ENCODE assay signal across 25 cellular contexts in genomic region chr5:51988561-51988960, GRCh38.
"Had no signal": no experiment of that assay in that cellular context is flagged by ENCODE, and none has a peak within 500 bp of the region (broad histone marks: within the 10 kb centered on the region; RNA-seq: fewer than 3 reads in every experiment).

No MANE protein-coding gene starts in this region.

- H3K4me1 ChIP-seq: esophagus muscularis mucosa, gastroesophageal sphincter, left ventricle myocardium inferior, right atrium auricular region, sigmoid colon, testis, tibial nerve, upper lobe of right lung, vagina had no signal

- H3K4me3 Mint-ChIP-seq: dendritic cell treated with granulocyte-macrophage colony-stimulating factor and Interleukin-4, amounts not matched to agents 40 ng/mL and 50 ng/mL, for 4 days; effector memory CD8-positive, alpha-beta T cell; naive B cell; nephron; stimulated activated naive B cell treated with anti-CD40 and anti-IgM and Interleukin-4, amounts not matched to agents 10 μg/mL and 1 μg/mL and 100 μg/mL, for 72 hours; stimulated activated naive CD8-positive, alpha-beta T cell treated with anti-CD3 and anti-CD28 coated beads, Interleukin-15, amount 100 ng/mL, for 72 hours had no signal

- H3K4me2 ChIP-seq: hepatocyte had no signal

- H3K9me3 Mint-ChIP-seq: dendritic cell treated with granulocyte-macrophage colony-stimulating factor and Interleukin-4, amounts not matched to agents 40 ng/mL and 50 ng/mL, for 4 days; effector memory CD8-positive, alpha-beta T cell; nephron; stimulated activated naive B cell treated with anti-CD40 and anti-IgM and Interleukin-4, amounts not matched to agents 10 μg/mL and 1 μg/mL and 100 μg/mL, for 72 hours had no signal

- H3K27me3 Mint-ChIP-seq: dendritic cell treated with granulocyte-macrophage colony-stimulating factor and Interleukin-4, amounts not matched to agents 40 ng/mL and 50 ng/mL, for 4 days; effector memory CD8-positive, alpha-beta T cell; naive B cell; stimulated activated naive B cell treated with anti-CD40 and anti-IgM and Interleukin-4, amounts not matched to agents 10 μg/mL and 1 μg/mL and 100 μg/mL, for 72 hours; stimulated activated naive CD8-positive, alpha-beta T cell treated with anti-CD3 and anti-CD28 coated beads, Interleukin-15, amount 100 ng/mL, for 72 hours had no signal

- H3K27ac ChIP-seq: epithelial cell of prostate, esophagus muscularis mucosa, gastroesophageal sphincter, hepatocyte, left ventricle myocardium inferior, neutrophil, right atrium auricular region, sigmoid colon, skin epidermis, testis, tibial nerve, upper lobe of right lung, vagina had no signal

- DNase-seq: effector memory CD8-positive, alpha-beta T cell; head of caudate nucleus; kidney; left cardiac atrium; left ventricle myocardium inferior; mesendoderm; naive B cell; sigmoid colon; stimulated activated CD4-positive, alpha-beta T cell treated with anti-CD3 and anti-CD28 coated beads, Interleukin-2, amount 100 ng/mL, for 24 hours; stimulated activated CD4-positive, alpha-beta T cell treated with anti-CD3 and anti-CD28 coated beads, Interleukin-4, amount 100 ng/mL, for 4 hours; stimulated activated naive B cell treated with anti-CD40 and anti-IgM and Interleukin-4, amounts not matched to agents 10 μg/mL and 1 μg/mL and 100 μg/mL, for 72 hours; stimulated activated naive CD8-positive, alpha-beta T cell treated with anti-CD3 and anti-CD28 coated beads, Interleukin-15, amount 100 ng/mL, for 72 hours; testis; upper lobe of right lung had no signal

- H3K27me3 ChIP-seq: esophagus muscularis mucosa, gastroesophageal sphincter, hepatocyte, neutrophil, right atrium auricular region, sigmoid colon, testis, tibial nerve, upper lobe of right lung, vagina had no signal

- H3K9me3 ChIP-seq: esophagus muscularis mucosa, gastroesophageal sphincter, left ventricle myocardium inferior, neutrophil, right atrium auricular region, sigmoid colon, testis, tibial nerve, upper lobe of right lung, vagina had no signal

- H3K4me3 ChIP-seq: esophagus muscularis mucosa, gastroesophageal sphincter, hepatocyte, left ventricle myocardium inferior, right atrium auricular region, sigmoid colon, skin epidermis, testis, tibial nerve, upper lobe of right lung, vagina had no signal

- H3K27ac Mint-ChIP-seq: dendritic cell treated with granulocyte-macrophage colony-stimulating factor and Interleukin-4, amounts not matched to agents 40 ng/mL and 50 ng/mL, for 4 days; effector memory CD8-positive, alpha-beta T cell; naive B cell; nephron; stimulated activated naive B cell treated with anti-CD40 and anti-IgM and Interleukin-4, amounts not matched to agents 10 μg/mL and 1 μg/mL and 100 μg/mL, for 72 hours; stimulated activated naive CD8-positive, alpha-beta T cell treated with anti-CD3 and anti-CD28 coated beads, Interleukin-15, amount 100 ng/mL, for 72 hours had no signal

- H2AFZ ChIP-seq: hepatocyte had no signal

- H3K36me3 ChIP-seq: esophagus muscularis mucosa, gastroesophageal sphincter, left ventricle myocardium inferior, neutrophil, right atrium auricular region, sigmoid colon, tibial nerve, upper lobe of right lung, vagina had no signal

- ATAC-seq: effector memory CD8-positive, alpha-beta T cell; gastroesophageal sphincter; left cardiac atrium; stimulated activated naive B cell treated with anti-CD40 and anti-IgM and Interleukin-4, amounts not matched to agents 10 μg/mL and 1 μg/mL and 100 μg/mL, for 72 hours; stimulated activated naive CD8-positive, alpha-beta T cell treated with anti-CD3 and anti-CD28 coated beads, Interleukin-15, amount 100 ng/mL, for 72 hours; upper lobe of right lung had no signal

- H3K79me2 ChIP-seq: hepatocyte had no signal

- H3K4me1 Mint-ChIP-seq: naive B cell; nephron; stimulated activated naive B cell treated with anti-CD40 and anti-IgM and Interleukin-4, amounts not matched to agents 10 μg/mL and 1 μg/mL and 100 μg/mL, for 72 hours; stimulated activated naive CD8-positive, alpha-beta T cell treated with anti-CD3 and anti-CD28 coated beads, Interleukin-15, amount 100 ng/mL, for 72 hours had no signal

- H3K36me3 Mint-ChIP-seq: naive B cell; stimulated activated naive B cell treated with anti-CD40 and anti-IgM and Interleukin-4, amounts not matched to agents 10 μg/mL and 1 μg/mL and 100 μg/mL, for 72 hours had no signal
